ENCODE assay signal across 27 cellular contexts in the genomic region with DNA sequence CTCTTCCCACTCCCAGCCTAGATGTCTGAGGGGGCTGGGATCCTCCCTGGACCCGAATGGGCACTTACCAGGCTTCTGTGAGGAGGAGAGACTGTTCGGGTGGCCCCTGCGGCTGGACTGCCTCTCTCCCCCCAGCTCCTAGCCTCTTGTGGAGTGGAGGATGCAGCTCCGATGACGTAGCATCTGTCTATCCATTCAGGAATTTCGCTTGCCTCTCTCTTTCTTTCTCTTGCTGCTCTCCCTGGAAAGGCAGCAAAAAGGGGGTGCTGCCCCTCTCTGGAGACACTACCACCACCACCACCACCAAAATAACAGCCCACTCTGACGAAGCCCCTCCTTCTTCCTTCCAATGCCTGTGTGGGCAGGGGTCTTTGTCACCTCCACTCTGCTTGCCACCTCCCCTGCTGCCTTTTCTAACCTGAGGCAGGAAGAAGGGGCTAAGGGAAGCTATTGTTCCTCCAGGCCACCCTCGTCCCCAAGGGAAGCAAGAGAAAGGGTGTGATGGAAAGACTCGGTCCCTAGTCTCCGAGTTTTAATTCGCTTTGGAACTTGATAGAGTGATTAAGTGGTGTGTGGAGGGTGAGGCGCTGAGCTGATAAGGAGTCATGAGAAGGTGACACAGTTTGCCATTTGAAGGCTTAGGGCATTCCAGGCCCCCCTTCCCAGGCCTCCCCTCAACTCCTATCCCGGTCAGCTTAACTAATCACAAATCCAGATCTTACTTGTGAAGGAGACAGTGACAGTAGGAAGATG.
DNase-seq lines count a peak whose midpoint lies in the region; ATAC-seq, FAIRE-seq and TF ChIP-seq lines count a peak whose summit lies in the region.
"Had no signal": no experiment of that assay in that cellular context is flagged by ENCODE, and none has a peak within 500 bp of the region (broad histone marks: within the 10 kb centered on the region; RNA-seq: fewer than 3 reads in every experiment).

No MANE protein-coding gene starts in this region.

- no peak for TF ChIP-seq EP300 in H1 (IDR thresholded peaks at IDR 0.05; ENCODE audit: borderline replicate concordance in 1 of 2, low read depth in 2 of 2, low read length in 2 of 2)

- H4K5ac ChIP-seq in H1 (ENCODE audit: insufficient read length, low read depth, low read length) = no peak overlapping the region

- no peak overlapping the region for H4K91ac ChIP-seq in H1 (replicated peaks; ENCODE audit: insufficient read length, low read length)

- H3K23ac ChIP-seq in H1 (ENCODE audit: insufficient read length) = no peak overlapping the region

- H3K9me2 ChIP-seq in GM23248 (ENCODE audit: insufficient read depth) = no peaks in the 10 kb centered on the region

- no peak overlapping the region for H2BK5ac ChIP-seq in H1 (ENCODE audit: low read depth, low read length)

- no peak overlapping the region for H3K4me2 ChIP-seq in GM23248 (ENCODE audit: unreplicated experiment)
- peak overlapping the region; percentile 67 to 72 for H3K4me2 ChIP-seq in H1 (ENCODE audit: insufficient read depth in 1 of 2, low read depth in 2 of 2, low read length in 2 of 2)

- H3K27ac ChIP-seq in GM23248 (no peak overlapping the region), Panc1 (ENCODE audit: low read length) (no peak overlapping the region), H1 (ENCODE audit: low read depth, low read length) (no peak overlapping the region)
- H3K27ac ChIP-seq: ascending aorta, heart right ventricle, left ventricle myocardium inferior, pancreas, RWPE1, thyroid gland had no signal

- no peak for TF ChIP-seq POLR2A in H1 (IDR thresholded peaks at IDR 0.05; ENCODE audit: control extremely low read depth in 1 of 2, low read depth in 2 of 2, low read length in 2 of 2)

- TF ChIP-seq CTCF in Panc1 (IDR thresholded peaks at IDR 0.05) = no peak
- no peak for TF ChIP-seq CTCF in H1 (IDR thresholded peaks at IDR 0.05; ENCODE audit: control extremely low read depth in 1 of 3, insufficient read depth in 1 of 3, low read depth in 1 of 3, low read length in 3 of 3)

- H3K79me2 ChIP-seq in GM23248 (ENCODE audit: insufficient read depth) (no peaks in the 10 kb centered on the region), H1 (ENCODE audit: control insufficient read depth in 1 of 2, insufficient read depth in 2 of 2, low read length in 2 of 2) (no peaks in the 10 kb centered on the region)

- H3K56ac ChIP-seq in H1 (replicated peaks; ENCODE audit: insufficient read length, low read depth, low read length) = no peak overlapping the region

- no peaks in the 10 kb centered on the region for H3F3A ChIP-seq in GM23248 (ENCODE audit: insufficient read depth)

- H2BK12ac ChIP-seq in H1 (ENCODE audit: low read depth, low read length) = peak overlapping the region; percentile 28; the same call in 1 of the 2 replicates

- H3K4me1 ChIP-seq in GM23248 (ENCODE audit: insufficient read depth) (no peaks in the 10 kb centered on the region), Panc1 (ENCODE audit: control insufficient read depth, insufficient read depth, low read length) (no peaks in the 10 kb centered on the region), H1 (replicated peaks in 1 of 4; ENCODE audit: control insufficient read depth in 3 of 4, insufficient read depth in 4 of 4, low read length in 3 of 4) (peaks cover 14 to 30% (median 16%) of the 10 kb centered on the region in 4 experiments)
- H3K4me1 ChIP-seq: ascending aorta, left ventricle myocardium inferior, pancreas, thyroid gland had no signal

- H4K20me1 ChIP-seq in GM23248 (ENCODE audit: insufficient read depth) (no peaks in the 10 kb centered on the region), H1 (replicated peaks in 1 of 2; ENCODE audit: control insufficient read depth in 1 of 2, insufficient read depth in 2 of 2, low read length in 2 of 2) (peaks cover 2 to 8% of the 10 kb centered on the region in 2 experiments)

- H4K8ac ChIP-seq in H1 (ENCODE audit: extremely low read depth, insufficient read depth, low read length) = no peak overlapping the region

- FAIRE-seq in H1 (lab: Jason Lieb, UNC) = no peak
- FAIRE-seq: D721Med, GM12891, pancreas had no signal

- no peaks in the 10 kb centered on the region for H3K9me3 ChIP-seq in GM23248 (ENCODE audit: low read depth)
- no peaks in the 10 kb centered on the region for H3K9me3 ChIP-seq in Panc1 (ENCODE audit: control insufficient read depth, insufficient read depth, low read depth, low read length)
- no peaks in the 10 kb centered on the region for H3K9me3 ChIP-seq in H1 (ENCODE audit: insufficient read depth in 2 of 2, low read depth in 1 of 2, low read length in 1 of 2)
- H3K9me3 ChIP-seq: ascending aorta, heart right ventricle, left ventricle myocardium inferior, pancreas, thyroid gland had no signal

- H3K36me3 ChIP-seq in GM23248 (ENCODE audit: low read depth) (no peaks in the 10 kb centered on the region), Panc1 (ENCODE audit: control insufficient read depth, insufficient read depth, low read length) (no peaks in the 10 kb centered on the region), H1 (ENCODE audit: control insufficient read depth in 2 of 4, insufficient read depth in 4 of 4, low read length in 3 of 4) (no peaks in the 10 kb centered on the region)
- H3K36me3 ChIP-seq: ascending aorta, heart right ventricle, left ventricle myocardium inferior, pancreas, thyroid gland had no signal

- no peaks in the 10 kb centered on the region for H3K79me1 ChIP-seq in H1 (ENCODE audit: low read depth, low read length)

- ATAC-seq in Panc1 (0 out of 2 replicates have a peak, but pooled peaks have one; percentile 18), HG03342 (IDR thresholded peaks at IDR 0.05; ENCODE audit: unreplicated experiment) (no peak)
- ATAC-seq: natural killer cell; pancreas; right cardiac atrium; stimulated activated naive CD8-positive, alpha-beta T cell treated with anti-CD3 and anti-CD28 coated beads, Interleukin-15, Interleukin-2, amounts not matched to agents 100 U/mL and 50 U/mL, for 24 hours; T-helper 17 cell had no signal

- no peak overlapping the region for H3K9ac ChIP-seq in GM23248
- no peak overlapping the region; a peak in 1 of 7 replicates for H3K9ac ChIP-seq in H1 (replicated peaks in 1 of 4; ENCODE audit: extremely low read depth in 1 of 4, low read depth in 3 of 4, low read length in 3 of 4)

- no peak overlapping the region for H3K18ac ChIP-seq in H1 (ENCODE audit: extremely low read depth, low read length)

- in situ Hi-C loops in GM23248 (cut with MboI) = no loop called here
- in situ Hi-C loops in Panc1 (cut with HindIII; ENCODE audit: low pct_unique_long_range_greater_than_20kb, low sequenced_read_pairs) = no loop called here

- H3K4me3 ChIP-seq in GM23248 = no peak overlapping the region
- no peak overlapping the region for H3K4me3 ChIP-seq in Panc1 (ENCODE audit: low read depth in 2 of 2, low read length in 2 of 2)
- H3K4me3 ChIP-seq in H1 (ENCODE audit: extremely low read depth in 1 of 4, insufficient read depth in 2 of 4, low read depth in 3 of 4, low read length in 4 of 4) = peak overlapping the region in 3 of 4 experiments; percentile 15 to 42 (median 17); a peak in 5 of 8 replicates
- H3K4me3 ChIP-seq: ascending aorta, heart right ventricle, left ventricle myocardium inferior, pancreas, thyroid gland had no signal

- intact Hi-C loops in Panc1 (cut with micrococcal nuclease; ENCODE audit: unreplicated experiment) = no loop called here

- 1 to 3% methylated on average over 13 of the region's 13 CpGs for WGBS in GM23248 (ENCODE audit: low coverage in 1 of 2, low lambda C conversion rate in 2 of 2, missing lambda C conversion rate in 2 of 2), 2 experiments
- WGBS in H1 (ENCODE audit: extremely low coverage in 1 of 2, insufficient coverage in 1 of 2, insufficient read length in 1 of 2, insufficient replicate concordance in 2 of 2, low coverage in 1 of 2, low lambda C conversion rate in 2 of 2, missing lambda C conversion rate in 1 of 2), 2 experiments = 8% methylated on average over 13 of the region's 13 CpGs; no CpG with 5 or more reads in 1 of the 2 experiments

- H3K23me2 ChIP-seq in H1 (ENCODE audit: low read depth, low read length) = peaks cover 5% of the 10 kb centered on the region; the same call in 1 of the 2 replicates

- no peak overlapping the region for H2BK20ac ChIP-seq in H1 (ENCODE audit: low read length)

- CTCF ChIA-PET in Panc1 (lab: Charles Lee) (interaction anchor here (1.1 kb wide), 1 partner anchor 17 kb away, joined by 3 read pairs; no protein-coding TSS in a partner anchor), H1 (lab: Charles Lee; ENCODE audit: partially characterized antibody) (interaction anchor here (0.5 to 14.9 kb wide), 11 partner anchors 11 to 338 kb away, joined by 3 to 217 read pairs (median 4); no protein-coding TSS in a partner anchor)

- no peak overlapping the region for H2AK5ac ChIP-seq in H1 (ENCODE audit: low read depth, low read length)

- H3K27me3 ChIP-seq in GM23248 (replicated peaks; ENCODE audit: insufficient read depth) (peaks cover 93% of the 10 kb centered on the region), Panc1 (ENCODE audit: control insufficient read depth, insufficient read depth, low read length) (peaks cover 27% of the 10 kb centered on the region), H1 (replicated peaks in 1 of 4; ENCODE audit: control insufficient read depth in 3 of 4, extremely low read depth in 1 of 4, insufficient read depth in 3 of 4, low read length in 3 of 4) (peaks cover 72 to 100% (median 97%) of the 10 kb centered on the region in 4 experiments)

- H2BK15ac ChIP-seq in H1 (ENCODE audit: low read length) = no peak overlapping the region

- TF ChIP-seq RAD21 in H1 (IDR thresholded peaks at IDR 0.05 in 1 of 2, conservative IDR thresholded peaks at IDR 0.05 in 1 of 2; ENCODE audit: low read depth in 2 of 2, low read length in 2 of 2) = no peak

- POLR2A ChIA-PET in Panc1 (lab: Charles Lee) = no interaction called here
- POLR2A ChIA-PET in H1 (lab: Charles Lee; ENCODE audit: partially characterized antibody) = interaction anchor here (1.1 to 2.4 kb wide), 9 partner anchors 7 to 73 kb away, joined by 3 to 23 read pairs (median 6); no protein-coding TSS in a partner anchor

- H3K14ac ChIP-seq in H1 (ENCODE audit: insufficient read length) = no peak overlapping the region

- BruUV-seq in Panc1 (replicated peaks; lab: Mats Ljungman, UMichigan) = no TSS peak

- H2AFZ ChIP-seq in GM23248 = no peak overlapping the region
- H2AFZ ChIP-seq in H1 (ENCODE audit: low read length) = no peak overlapping the region

- peak; percentile 14 for DNase-seq in GM23248
- no peak for DNase-seq in Panc1 (ENCODE audit: low read depth, low spot score)
- DNase-seq in H1 (ENCODE audit: low read depth in 1 of 2, low spot score in 2 of 2) = no peak
- peak; percentile 27 for DNase-seq in midbrain (lab: John Stamatoyannopoulos, UW)
- no peak for DNase-seq in HuH-7 (ENCODE audit: low spot score)
- no peak for DNase-seq in T-helper 2 cell
- no peak for DNase-seq in NCI-H526 treated with DMSO at 0.1 percent for 48 hours (lab: John Stamatoyannopoulos, UW)
- DNase-seq: activated naive CD4-positive, alpha-beta T cell treated with anti-CD3 and anti-CD28 coated beads, Interleukin-2, amount 50 U/mL, for 16 hours; erythroblast; HCEC 1CT; heart right ventricle; immature natural killer cell; left ventricle myocardium inferior; natural killer cell; NCI-H1105 treated with DMSO at 0.1 percent for 48 hours; NCI-H2081; pancreas; right cardiac atrium; stimulated activated CD4-positive, alpha-beta T cell treated with anti-CD3 and anti-CD28 coated beads, Interleukin-12 subunit alpha, Interleukin-12 subunit beta, amount 100 ng/mL, for 4 hours; stimulated activated naive CD8-positive, alpha-beta T cell treated with anti-CD3 and anti-CD28 coated beads, Interleukin-15, Interleukin-2, amounts not matched to agents 100 U/mL and 50 U/mL, for 24 hours; T-helper 17 cell; thyroid gland had no signal

- H2BK120ac ChIP-seq in H1 (replicated peaks; ENCODE audit: low read depth, low read length) = no peak overlapping the region

- no peak overlapping the region for H3K4ac ChIP-seq in H1 (replicated peaks; ENCODE audit: insufficient read length, low read depth, low read length)

Comparison
In these comparisons a context has a peak if more than half of its experiments do, and no peak if none do; other contexts are left out.
1. DNase-seq: peak in GM23248 (single experiment) and midbrain (single experiment); none in Panc1 (single experiment), H1 (0 of 2), HuH-7 (single experiment), T-helper 2 cell (0 of 5) and NCI-H526 treated with DMSO at 0.1 percent for 48 hours (single experiment).
2. H3K4me3 ChIP-seq: peak in H1 (3 of 4); none in GM23248 (single experiment) and Panc1 (0 of 2).